23 cellular contexts compared by ENCODE assay signal in the genomic region with DNA sequence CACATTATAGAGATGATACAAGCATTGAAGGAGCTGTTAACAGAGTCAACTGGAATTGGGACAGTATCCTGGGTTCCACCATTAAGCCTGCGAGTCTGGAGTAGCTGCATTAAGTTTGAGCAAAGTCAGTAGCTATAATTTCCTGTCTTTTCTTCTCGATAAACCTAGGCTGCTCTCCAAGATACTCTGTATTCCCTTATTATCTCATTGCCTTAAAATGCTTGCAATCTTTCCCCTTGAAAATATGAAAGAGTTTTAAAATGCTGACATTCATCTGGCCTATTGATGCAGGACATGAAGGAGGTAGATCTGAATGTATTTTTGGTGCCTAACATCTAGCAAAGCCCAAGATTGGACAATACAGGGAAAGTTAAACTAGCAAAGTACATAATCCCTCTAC.
"Had no signal": no experiment of that assay in that cellular context is flagged by ENCODE, and none has a peak within 500 bp of the region (broad histone marks: within the 10 kb centered on the region; RNA-seq: fewer than 3 reads in every experiment).

No MANE protein-coding gene starts in this region.

- H3K4me3 Mint-ChIP-seq: activated CD4-positive, alpha-beta T cell treated with anti-CD3 and anti-CD28 coated beads, Interleukin-2, amount 10 ng/mL, durations not matched to agents 7 days and 5 days; activated CD8-positive, alpha-beta T cell treated with anti-CD3 and anti-CD28 coated beads, Interleukin-2, amount 10 ng/mL, durations not matched to agents 7 days and 5 days; activated T-cell treated with anti-CD3 and anti-CD28 coated beads, Interleukin-2, amount 50 U/mL, for 24 hours; nephron progenitor cell; stimulated activated effector memory CD8-positive, alpha-beta T cell treated with anti-CD3 and anti-CD28 coated beads, Interleukin-12 subunit alpha, Interleukin-12 subunit beta, amount 100 ng/mL, for 72 hours had no signal

- H3K27ac Mint-ChIP-seq: activated CD4-positive, alpha-beta T cell treated with anti-CD3 and anti-CD28 coated beads, Interleukin-2, amount 10 ng/mL, durations not matched to agents 7 days and 5 days; activated CD8-positive, alpha-beta T cell treated with anti-CD3 and anti-CD28 coated beads, Interleukin-2, amount 10 ng/mL, durations not matched to agents 7 days and 5 days; activated T-cell treated with anti-CD3 and anti-CD28 coated beads, Interleukin-2, amount 50 U/mL, for 24 hours had no signal

- H3K4me1 ChIP-seq: ascending aorta, prostate gland had no signal

- H3K9me3 Mint-ChIP-seq: activated CD4-positive, alpha-beta T cell treated with anti-CD3 and anti-CD28 coated beads, Interleukin-2, amount 10 ng/mL, durations not matched to agents 7 days and 5 days; activated T-cell treated with anti-CD3 and anti-CD28 coated beads, Interleukin-2, amount 50 U/mL, for 24 hours; nephron progenitor cell; stimulated activated effector memory CD8-positive, alpha-beta T cell treated with anti-CD3 and anti-CD28 coated beads, Interleukin-12 subunit alpha, Interleukin-12 subunit beta, amount 100 ng/mL, for 72 hours had no signal

- H3K27me3 ChIP-seq: ascending aorta, esophagus squamous epithelium, left lung, testis, upper lobe of left lung had no signal

- H3K9me3 ChIP-seq: ascending aorta, esophagus squamous epithelium, left lung, prostate gland, testis, upper lobe of left lung had no signal

- DNase-seq: activated CD4-positive, alpha-beta T cell treated with anti-CD3 and anti-CD28 coated beads, Interleukin-2, amount 10 ng/mL, durations not matched to agents 7 days and 5 days; activated CD8-positive, alpha-beta T cell treated with anti-CD3 and anti-CD28 coated beads, Interleukin-2, amount 10 ng/mL, durations not matched to agents 7 days and 5 days; activated naive CD4-positive, alpha-beta T cell treated with anti-CD3 and anti-CD28 coated beads, Interleukin-2, amount 50 U/mL, for 16 hours; activated T-cell treated with anti-CD3 and anti-CD28 coated beads, Interleukin-2, amount 50 U/mL, for 24 hours; cerebellar nuclear complex; dermis blood vessel endothelial cell; effector memory CD4-positive, alpha-beta T cell; esophagus squamous epithelium; foreskin melanocyte; left lung; mammary epithelial cell; midbrain; nephron progenitor cell; occipital lobe; right cardiac atrium; stimulated activated CD4-positive, alpha-beta T cell treated with anti-CD3 and anti-CD28 coated beads, Interleukin-4, amount 100 ng/mL, for 1 hour; T-helper 9 cell; testis; upper lobe of left lung had no signal

- H3K27me3 Mint-ChIP-seq: activated CD4-positive, alpha-beta T cell treated with anti-CD3 and anti-CD28 coated beads, Interleukin-2, amount 10 ng/mL, durations not matched to agents 7 days and 5 days; activated T-cell treated with anti-CD3 and anti-CD28 coated beads, Interleukin-2, amount 50 U/mL, for 24 hours had no signal

- H3K27ac ChIP-seq: ascending aorta, esophagus squamous epithelium, left lung, skin epidermis had no signal

- H3K36me3 ChIP-seq: prostate gland had no signal

- H3K4me3 ChIP-seq: ascending aorta, esophagus squamous epithelium, left lung, prostate gland, skin epidermis, testis, upper lobe of left lung had no signal
